Comparison of ENCODE assay signal across 9 cellular contexts in genomic region chr2:211798868-211799267, GRCh38.
"Had no signal": no experiment of that assay in that cellular context is flagged by ENCODE, and none has a peak within 500 bp of the region (broad histone marks: within the 10 kb centered on the region; RNA-seq: fewer than 3 reads in every experiment).

No MANE protein-coding gene starts in this region.

- H3K27ac Mint-ChIP-seq: HFFc6 had no signal

- H3K36me3 ChIP-seq: HAP-1 had no signal

- H3K9me3 ChIP-seq: HAP-1 had no signal

- DNase-seq: GOT3, HFFc6, IMR-90, KG1 had no signal

- ATAC-seq: HCT116, K562 had no signal

- H3K4me3 Mint-ChIP-seq: HFFc6 had no signal

- FAIRE-seq: H54, HTR-8/SVneo, K562 had no signal

- H3K4me3 ChIP-seq: HAP-1, K562 had no signal
